In the genomic region with DNA sequence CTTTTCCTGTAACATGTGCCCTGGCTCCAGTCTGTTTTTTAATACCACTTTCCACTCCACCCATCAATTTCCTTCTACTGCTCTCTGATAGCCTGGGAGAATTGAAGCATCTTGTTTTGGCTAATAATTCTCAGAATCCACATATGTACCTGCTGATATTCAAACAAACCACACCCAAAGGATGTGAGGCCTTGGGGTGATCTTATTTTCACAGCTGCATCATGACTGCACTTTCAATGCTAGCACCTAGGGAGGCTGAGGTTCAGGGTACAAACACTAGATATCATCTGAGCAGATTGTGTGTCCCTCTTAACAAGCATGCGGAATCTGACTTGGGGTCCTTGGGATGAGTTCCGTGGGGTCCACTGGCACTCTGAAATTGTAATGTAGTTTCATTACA, we compare ENCODE assay signal across 17 cellular contexts. TPM values are rescaled to one million over a fixed set of nuclear protein-coding genes. Genes with fewer than 3 reads are reported as not detected.
"Had no signal": no experiment of that assay in that cellular context is flagged by ENCODE, and none has a peak within 500 bp of the region (broad histone marks: within the 10 kb centered on the region; RNA-seq: fewer than 3 reads in every experiment).

No MANE protein-coding gene starts in this region.

- H3K4me1 Mint-ChIP-seq: stimulated activated naive B cell treated with anti-CD40 and anti-IgM and Interleukin-4, amounts not matched to agents 10 μg/mL and 1 μg/mL and 100 μg/mL, for 72 hours had no signal

- H3K4me3 Mint-ChIP-seq: naive thymus-derived CD8-positive, alpha-beta T cell; stimulated activated naive B cell treated with anti-CD40 and anti-IgM and Interleukin-4, amounts not matched to agents 10 μg/mL and 1 μg/mL and 100 μg/mL, for 72 hours had no signal

- H3K9me3 ChIP-seq: neutrophil had no signal

- H3K27ac ChIP-seq: heart left ventricle, neutrophil, sigmoid colon, skin epidermis had no signal

- H3K4me1 ChIP-seq: heart left ventricle, sigmoid colon had no signal

- H3K36me3 Mint-ChIP-seq: stimulated activated naive B cell treated with anti-CD40 and anti-IgM and Interleukin-4, amounts not matched to agents 10 μg/mL and 1 μg/mL and 100 μg/mL, for 72 hours had no signal

- H3K27me3 ChIP-seq: heart left ventricle, sigmoid colon had no signal

- H3K36me3 ChIP-seq: heart left ventricle, neutrophil, sigmoid colon had no signal

- H3K27ac Mint-ChIP-seq: naive thymus-derived CD8-positive, alpha-beta T cell; stimulated activated naive B cell treated with anti-CD40 and anti-IgM and Interleukin-4, amounts not matched to agents 10 μg/mL and 1 μg/mL and 100 μg/mL, for 72 hours had no signal

- H3K4me3 ChIP-seq: heart left ventricle, sigmoid colon, skin epidermis had no signal

- DNase-seq: cortex of kidney; effector memory CD4-positive, alpha-beta T cell; heart left ventricle; hypothalamus; kidney glomerular epithelial cell; mesendoderm; naive thymus-derived CD8-positive, alpha-beta T cell; sigmoid colon; stimulated activated CD4-positive, alpha-beta T cell treated with anti-CD3 and anti-CD28 coated beads, Interleukin-2, amount 100 ng/mL, for 24 hours; stimulated activated CD4-positive, alpha-beta T cell treated with anti-CD3 and anti-CD28 coated beads, Interleukin-4, amount 100 ng/mL, for 4 hours; stimulated activated naive B cell treated with anti-CD40 and anti-IgM and Interleukin-4, amounts not matched to agents 10 μg/mL and 1 μg/mL and 100 μg/mL, for 72 hours had no signal

RNA-seq across cellular contexts. Expression of gene FNDC1, which starts 12.7 kb away (rescaled TPM):
- total RNA-seq: lung microvascular endothelial cell; mononuclear cell; naive thymus-derived CD8-positive, alpha-beta T cell; pulmonary artery endothelial cell had no signal
- polyA plus RNA-seq: naive thymus-derived CD8-positive, alpha-beta T cell; neural cell had no signal
